Comparison of ENCODE assay signal across 4 cellular contexts in the genomic region with DNA sequence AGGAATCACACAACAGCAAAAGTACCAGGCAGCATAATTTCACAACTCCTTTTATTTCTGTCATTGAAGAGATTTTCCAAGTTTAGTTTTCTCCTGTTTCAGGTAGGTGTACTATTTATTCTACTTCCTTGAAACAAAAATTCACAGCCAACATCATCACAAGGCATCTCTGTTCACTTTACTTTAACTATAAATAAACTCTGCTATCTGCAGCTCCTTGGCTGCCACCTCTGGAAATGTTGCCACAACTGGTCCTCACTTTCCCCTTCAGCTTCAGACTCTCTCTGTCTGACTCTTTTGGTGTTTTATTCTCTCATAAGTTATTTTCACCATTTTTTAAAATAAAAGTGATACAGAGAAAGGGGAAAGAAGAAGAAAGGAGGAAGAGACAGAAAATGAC. TPM values are rescaled to one million over a fixed set of nuclear protein-coding genes. Genes with fewer than 3 reads are reported as not detected.
"Had no signal": no experiment of that assay in that cellular context is flagged by ENCODE, and none has a peak within 500 bp of the region (broad histone marks: within the 10 kb centered on the region; RNA-seq: fewer than 3 reads in every experiment).

No MANE protein-coding gene starts in this region.

- DNase-seq: GDM1, GF-D8 had no signal

- H3K4me3 ChIP-seq: GM12878 had no signal

- ATAC-seq: GM12878 had no signal

RNA-seq across cellular contexts. Expression of a gene that starts 27.9 kb away (rescaled TPM):
- total RNA-seq: G401, GM12878 had no signal
- polyA plus RNA-seq: GM12878 had no signal
